ENCODE assay signal across 1 cellular context in genomic region chr2:234679766-234680687, GRCh38.
TF ChIP-seq lines count a peak whose summit lies in the region.

No MANE protein-coding gene starts in this region.

TF ChIP-seq in HepG2, 621 proteins besides CTCF, POLR2A, EP300 and RAD21 (continued from another document and continues in another):
- TF ChIP-seq RNF2 (conservative IDR thresholded peaks at IDR 0.05; ENCODE audit: low read depth) (no peak), ZNF776 (CRISPR knock-in tag; IDR thresholded peaks at IDR 0.05) (no peak), ZNF512B (CRISPR knock-in tag; IDR thresholded peaks at IDR 0.05; ENCODE audit: borderline replicate concordance) (no peak), ERF (CRISPR knock-in tag; IDR thresholded peaks at IDR 0.05) (peak; percentile 98), ZNF543 (CRISPR knock-in tag; IDR thresholded peaks at IDR 0.05) (0 out of 2 replicates have a peak, but pooled peaks have one; percentile 26), KDM4B (CRISPR knock-in tag; IDR thresholded peaks at IDR 0.05) (0 out of 2 replicates have a peak, but pooled peaks have one; percentile 47), NFE2L2 (IDR thresholded peaks at IDR 0.05; ENCODE audit: low read length) (peak; percentile 53), ZNF772 (CRISPR knock-in tag; IDR thresholded peaks at IDR 0.05) (peak; percentile 89), GABPB1 (CRISPR knock-in tag; IDR thresholded peaks at IDR 0.05) (0 out of 2 replicates have a peak, but pooled peaks have one; percentile 64), MED13 (CRISPR knock-in tag; IDR thresholded peaks at IDR 0.05) (peak; percentile 89; the same call in 1 of the 2 replicates), KDM6A (CRISPR knock-in tag; IDR thresholded peaks at IDR 0.05; ENCODE audit: low read depth) (peak; percentile 66), ZNF205 (CRISPR knock-in tag; IDR thresholded peaks at IDR 0.05) (peak; percentile 66; the same call in 1 of the 2 replicates), NCOR1 (IDR thresholded peaks at IDR 0.05; ENCODE audit: borderline replicate concordance, low read length) (peak; percentile 92), DRAP1 (CRISPR knock-in tag; IDR thresholded peaks at IDR 0.05) (peak; percentile 54), ZNF629 (CRISPR knock-in tag; conservative IDR thresholded peaks at IDR 0.05) (peak; percentile 40; the same call in 1 of the 2 replicates), CREM (IDR thresholded peaks at IDR 0.05) (peak; percentile 88), CREM (CRISPR knock-in tag; IDR thresholded peaks at IDR 0.05) (no peak), ISL2 (CRISPR knock-in tag; IDR thresholded peaks at IDR 0.05) (peak; percentile 88), TRIM24 (CRISPR knock-in tag; IDR thresholded peaks at IDR 0.05) (peak; percentile 95), RCOR2 (CRISPR knock-in tag; IDR thresholded peaks at IDR 0.05) (peak; percentile 80), TRIM22 (IDR thresholded peaks at IDR 0.05) (no peak), HMG20B (CRISPR knock-in tag; conservative IDR thresholded peaks at IDR 0.05) (peak; percentile 82), PHF8 (CRISPR knock-in tag; IDR thresholded peaks at IDR 0.05) (peak; percentile 34; the same call in 1 of the 2 replicates), ELF1 (CRISPR knock-in tag; IDR thresholded peaks at IDR 0.05) (peak; percentile 67; the same call in 1 of the 2 replicates), ZNF747 (CRISPR knock-in tag; IDR thresholded peaks at IDR 0.05; ENCODE audit: borderline replicate concordance) (peak; percentile 91; the same call in 1 of the 2 replicates), CCAR2 (optimal IDR thresholded peaks at IDR 0.05; ENCODE audit: low read depth, low read length) (peak; percentile 33), STAG1 (CRISPR knock-in tag; IDR thresholded peaks at IDR 0.05) (peak; percentile 56), ZFP90 (CRISPR knock-in tag; IDR thresholded peaks at IDR 0.05; ENCODE audit: borderline replicate concordance) (no peak; the same call in 1 of the 2 replicates), MED8 (CRISPR knock-in tag; IDR thresholded peaks at IDR 0.05; ENCODE audit: insufficient replicate concordance) (peak; percentile 44), HMGA1 (CRISPR knock-in tag; conservative IDR thresholded peaks at IDR 0.05) (no peak), ZNF10 (CRISPR knock-in tag; IDR thresholded peaks at IDR 0.05; ENCODE audit: borderline replicate concordance, low read depth) (no peak), SNRNP70 (IDR thresholded peaks at IDR 0.05; ENCODE audit: low read depth, low read length) (no peak), ZNF383 (CRISPR knock-in tag; IDR thresholded peaks at IDR 0.05; ENCODE audit: borderline replicate concordance) (peak; percentile 46; the same call in 1 of the 2 replicates), RBAK (CRISPR knock-in tag; IDR thresholded peaks at IDR 0.05) (no peak), CSRNP1 (CRISPR knock-in tag; IDR thresholded peaks at IDR 0.05) (peak; percentile 51; the same call in 1 of the 2 replicates), ZNF292 (CRISPR knock-in tag; IDR thresholded peaks at IDR 0.05; ENCODE audit: borderline replicate concordance, low read depth) (peak; percentile 98), ZNF230 (CRISPR knock-in tag; IDR thresholded peaks at IDR 0.05) (peak; percentile 73; the same call in 1 of the 2 replicates), ZNF225 (CRISPR knock-in tag; IDR thresholded peaks at IDR 0.05) (no peak), ZFAT (CRISPR knock-in tag; conservative IDR thresholded peaks at IDR 0.05) (no peak), ZNF652 (CRISPR knock-in tag; IDR thresholded peaks at IDR 0.05; ENCODE audit: borderline replicate concordance, low read depth) (no peak), NFRKB (IDR thresholded peaks at IDR 0.05) (no peak), HOXD1 (CRISPR knock-in tag; IDR thresholded peaks at IDR 0.05) (peak; percentile 61; the same call in 1 of the 2 replicates), ZSCAN21 (CRISPR knock-in tag; IDR thresholded peaks at IDR 0.05; ENCODE audit: borderline replicate concordance) (peak; percentile 32; the same call in 1 of the 2 replicates), PAF1 (CRISPR knock-in tag; IDR thresholded peaks at IDR 0.05) (no peak), BORCS8-MEF2B (CRISPR knock-in tag; IDR thresholded peaks at IDR 0.05) (0 out of 2 replicates have a peak, but pooled peaks have one; percentile 46), ZNF296 (CRISPR knock-in tag; conservative IDR thresholded peaks at IDR 0.05) (peak; percentile 82; the same call in 1 of the 2 replicates)
- TF ChIP-seq, protein P1, sequence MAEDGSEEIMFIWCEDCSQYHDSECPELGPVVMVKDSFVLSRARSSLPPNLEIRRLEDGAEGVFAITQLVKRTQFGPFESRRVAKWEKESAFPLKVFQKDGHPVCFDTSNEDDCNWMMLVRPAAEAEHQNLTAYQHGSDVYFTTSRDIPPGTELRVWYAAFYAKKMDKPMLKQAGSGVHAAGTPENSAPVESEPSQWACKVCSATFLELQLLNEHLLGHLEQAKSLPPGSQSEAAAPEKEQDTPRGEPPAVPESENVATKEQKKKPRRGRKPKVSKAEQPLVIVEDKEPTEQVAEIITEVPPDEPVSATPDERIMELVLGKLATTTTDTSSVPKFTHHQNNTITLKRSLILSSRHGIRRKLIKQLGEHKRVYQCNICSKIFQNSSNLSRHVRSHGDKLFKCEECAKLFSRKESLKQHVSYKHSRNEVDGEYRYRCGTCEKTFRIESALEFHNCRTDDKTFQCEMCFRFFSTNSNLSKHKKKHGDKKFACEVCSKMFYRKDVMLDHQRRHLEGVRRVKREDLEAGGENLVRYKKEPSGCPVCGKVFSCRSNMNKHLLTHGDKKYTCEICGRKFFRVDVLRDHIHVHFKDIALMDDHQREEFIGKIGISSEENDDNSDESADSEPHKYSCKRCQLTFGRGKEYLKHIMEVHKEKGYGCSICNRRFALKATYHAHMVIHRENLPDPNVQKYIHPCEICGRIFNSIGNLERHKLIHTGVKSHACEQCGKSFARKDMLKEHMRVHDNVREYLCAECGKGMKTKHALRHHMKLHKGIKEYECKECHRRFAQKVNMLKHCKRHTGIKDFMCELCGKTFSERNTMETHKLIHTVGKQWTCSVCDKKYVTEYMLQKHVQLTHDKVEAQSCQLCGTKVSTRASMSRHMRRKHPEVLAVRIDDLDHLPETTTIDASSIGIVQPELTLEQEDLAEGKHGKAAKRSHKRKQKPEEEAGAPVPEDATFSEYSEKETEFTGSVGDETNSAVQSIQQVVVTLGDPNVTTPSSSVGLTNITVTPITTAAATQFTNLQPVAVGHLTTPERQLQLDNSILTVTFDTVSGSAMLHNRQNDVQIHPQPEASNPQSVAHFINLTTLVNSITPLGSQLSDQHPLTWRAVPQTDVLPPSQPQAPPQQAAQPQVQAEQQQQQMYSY (CRISPR knock-in tag; IDR thresholded peaks at IDR 0.05) = peak; percentile 94
- TF ChIP-seq, protein P2, sequence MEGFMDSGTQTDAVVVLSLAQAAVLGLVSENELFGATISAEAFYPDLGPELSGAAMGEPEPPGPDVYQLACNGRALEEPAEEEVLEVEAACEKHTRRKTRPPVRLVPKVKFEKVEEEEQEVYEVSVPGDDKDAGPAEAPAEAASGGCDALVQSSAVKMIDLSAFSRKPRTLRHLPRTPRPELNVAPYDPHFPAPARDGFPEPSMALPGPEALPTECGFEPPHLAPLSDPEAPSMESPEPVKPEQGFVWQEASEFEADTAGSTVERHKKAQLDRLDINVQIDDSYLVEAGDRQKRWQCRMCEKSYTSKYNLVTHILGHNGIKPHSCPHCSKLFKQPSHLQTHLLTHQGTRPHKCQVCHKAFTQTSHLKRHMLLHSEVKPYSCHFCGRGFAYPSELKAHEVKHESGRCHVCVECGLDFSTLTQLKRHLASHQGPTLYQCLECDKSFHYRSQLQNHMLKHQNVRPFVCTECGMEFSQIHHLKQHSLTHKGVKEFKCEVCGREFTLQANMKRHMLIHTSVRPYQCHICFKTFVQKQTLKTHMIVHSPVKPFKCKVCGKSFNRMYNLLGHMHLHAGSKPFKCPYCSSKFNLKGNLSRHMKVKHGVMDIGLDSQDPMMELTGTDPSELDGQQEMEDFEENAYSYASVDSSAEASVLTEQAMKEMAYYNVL (CRISPR knock-in tag; IDR thresholded peaks at IDR 0.05; ENCODE audit: borderline replicate concordance) = peak; percentile 89; the same call in 1 of the 2 replicates
- TF ChIP-seq, protein P3, sequence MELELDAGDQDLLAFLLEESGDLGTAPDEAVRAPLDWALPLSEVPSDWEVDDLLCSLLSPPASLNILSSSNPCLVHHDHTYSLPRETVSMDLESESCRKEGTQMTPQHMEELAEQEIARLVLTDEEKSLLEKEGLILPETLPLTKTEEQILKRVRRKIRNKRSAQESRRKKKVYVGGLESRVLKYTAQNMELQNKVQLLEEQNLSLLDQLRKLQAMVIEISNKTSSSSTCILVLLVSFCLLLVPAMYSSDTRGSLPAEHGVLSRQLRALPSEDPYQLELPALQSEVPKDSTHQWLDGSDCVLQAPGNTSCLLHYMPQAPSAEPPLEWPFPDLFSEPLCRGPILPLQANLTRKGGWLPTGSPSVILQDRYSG (CRISPR knock-in tag; IDR thresholded peaks at IDR 0.05) = no peak; the same call in 1 of the 2 replicates
- TF ChIP-seq, protein P4, sequence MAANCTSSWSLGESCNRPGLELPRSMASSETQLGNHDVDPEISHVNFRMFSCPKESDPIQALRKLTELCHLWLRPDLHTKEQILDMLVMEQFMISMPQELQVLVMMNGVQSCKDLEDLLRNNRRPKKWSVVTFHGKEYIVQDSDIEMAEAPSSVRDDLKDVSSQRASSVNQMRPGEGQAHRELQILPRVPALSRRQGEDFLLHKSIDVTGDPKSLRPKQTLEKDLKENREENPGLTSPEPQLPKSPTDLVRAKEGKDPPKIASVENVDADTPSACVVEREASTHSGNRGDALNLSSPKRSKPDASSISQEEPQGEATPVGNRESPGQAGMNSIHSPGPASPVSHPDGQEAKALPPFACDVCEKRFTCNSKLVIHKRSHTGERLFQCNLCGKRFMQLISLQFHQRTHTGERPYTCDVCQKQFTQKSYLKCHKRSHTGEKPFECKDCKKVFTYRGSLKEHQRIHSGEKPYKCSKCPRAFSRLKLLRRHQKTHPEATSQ (CRISPR knock-in tag; IDR thresholded peaks at IDR 0.05; ENCODE audit: borderline replicate concordance) = 0 out of 2 replicates have a peak, but pooled peaks have one; percentile 74
- TF ChIP-seq, protein P5, sequence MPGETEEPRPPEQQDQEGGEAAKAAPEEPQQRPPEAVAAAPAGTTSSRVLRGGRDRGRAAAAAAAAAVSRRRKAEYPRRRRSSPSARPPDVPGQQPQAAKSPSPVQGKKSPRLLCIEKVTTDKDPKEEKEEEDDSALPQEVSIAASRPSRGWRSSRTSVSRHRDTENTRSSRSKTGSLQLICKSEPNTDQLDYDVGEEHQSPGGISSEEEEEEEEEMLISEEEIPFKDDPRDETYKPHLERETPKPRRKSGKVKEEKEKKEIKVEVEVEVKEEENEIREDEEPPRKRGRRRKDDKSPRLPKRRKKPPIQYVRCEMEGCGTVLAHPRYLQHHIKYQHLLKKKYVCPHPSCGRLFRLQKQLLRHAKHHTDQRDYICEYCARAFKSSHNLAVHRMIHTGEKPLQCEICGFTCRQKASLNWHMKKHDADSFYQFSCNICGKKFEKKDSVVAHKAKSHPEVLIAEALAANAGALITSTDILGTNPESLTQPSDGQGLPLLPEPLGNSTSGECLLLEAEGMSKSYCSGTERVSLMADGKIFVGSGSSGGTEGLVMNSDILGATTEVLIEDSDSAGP (CRISPR knock-in tag; IDR thresholded peaks at IDR 0.05; ENCODE audit: borderline replicate concordance) = peak; percentile 75; the same call in 1 of the 2 replicates
